Comparison of ENCODE assay signal across 14 cellular contexts in the genomic region with DNA sequence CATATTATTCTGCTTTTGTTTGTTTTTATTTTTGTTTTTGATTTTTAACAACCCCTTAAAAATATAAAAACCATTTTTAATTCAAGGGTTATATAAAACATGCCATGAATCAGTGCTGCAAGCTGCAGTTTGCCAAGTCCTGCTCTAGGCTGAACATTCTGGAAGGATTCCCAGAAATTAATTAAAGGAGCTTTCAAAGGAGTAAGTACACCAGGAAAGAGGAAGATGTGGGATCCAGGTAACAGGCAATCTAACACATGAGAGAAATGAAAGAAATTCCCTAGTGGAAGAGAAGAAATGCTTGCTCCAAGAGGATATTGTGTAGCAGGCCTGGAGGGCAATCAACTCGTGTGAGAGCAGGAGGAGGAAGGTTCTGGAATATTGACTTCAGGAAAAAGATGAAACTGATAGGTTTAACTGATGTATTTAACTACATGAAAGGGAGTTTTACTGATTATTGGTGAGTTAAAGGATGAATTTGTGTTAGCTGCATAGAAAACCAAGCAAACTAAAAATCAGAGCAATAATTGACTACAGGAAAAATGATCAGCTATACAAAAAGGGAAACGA.
DNase-seq lines count a peak whose midpoint lies in the region; ATAC-seq, FAIRE-seq and TF ChIP-seq lines count a peak whose summit lies in the region.
"Had no signal": no experiment of that assay in that cellular context is flagged by ENCODE, and none has a peak within 500 bp of the region (broad histone marks: within the 10 kb centered on the region; RNA-seq: fewer than 3 reads in every experiment).

No MANE protein-coding gene starts in this region.

- H4K20me1 ChIP-seq in Karpas-422 (ENCODE audit: insufficient read depth, low read depth, low read length), result no peaks in the 10 kb centered on the region

- CTCF ChIA-PET in HEK293 (lab: Yijun Ruan, JAX), result interaction anchor here (0.5 to 0.9 kb wide), 4 partner anchors 74 to 1207 kb away, joined by 3 to 4 read pairs (median 3); no protein-coding TSS in a partner anchor

- no peaks in the 10 kb centered on the region for H3K9me3 ChIP-seq in HEK293 (ENCODE audit: control insufficient read depth, insufficient read depth, low read depth, low read length)
- no peaks in the 10 kb centered on the region for H3K9me3 ChIP-seq in pancreas
- no peaks in the 10 kb centered on the region for H3K9me3 ChIP-seq in Karpas-422 (ENCODE audit: low read length)
- H3K9me3 ChIP-seq: breast epithelium had no signal

- no peak for FAIRE-seq in pancreas (lab: Jason Lieb, UNC)
- FAIRE-seq: GM12892 had no signal

- intact Hi-C loops in pancreas (cut with DNase I), result no loop called here

- H3K4me1 ChIP-seq in HEK293 (ENCODE audit: control insufficient read depth, insufficient read depth, low read length) (no peaks in the 10 kb centered on the region), pancreas (peaks cover 0 to 7% (median 4%) of the 10 kb centered on the region in 3 donors), Karpas-422 (ENCODE audit: low read length) (no peaks in the 10 kb centered on the region)
- H3K4me1 ChIP-seq: breast epithelium, parathyroid adenoma had no signal

- TF ChIP-seq CTCF in HEK293 (tag by site-specific recombination; IDR thresholded peaks at IDR 0.05) (no peak), pancreas (IDR thresholded peaks at IDR 0.05) (no peak)

- POLR2A ChIA-PET in HEK293 (lab: Yijun Ruan, JAX), result no interaction called here

- H3K27me3 ChIP-seq in pancreas (no peaks in the 10 kb centered on the region), Karpas-422 (ENCODE audit: low read length) (no peaks in the 10 kb centered on the region)
- H3K27me3 ChIP-seq: breast epithelium had no signal

- H3K27ac ChIP-seq in HEK293 (ENCODE audit: extremely low read depth, low read depth, low read length) (no peak overlapping the region), pancreas (peak overlapping the region in 2 of 4 donors; percentile 19 to 40), Karpas-422 (ENCODE audit: low read length) (no peak overlapping the region)
- H3K27ac ChIP-seq: parathyroid adenoma had no signal

- no peak overlapping the region for H3K4me2 ChIP-seq in Karpas-422 (ENCODE audit: low read depth, low read length, poor library complexity, severe bottlenecking)

- no peaks in the 10 kb centered on the region for H3K36me3 ChIP-seq in HEK293 (ENCODE audit: control insufficient read depth in 2 of 2, insufficient read depth in 1 of 2, low read length in 2 of 2)
- H3K36me3 ChIP-seq in pancreas, result no peaks in the 10 kb centered on the region
- H3K36me3 ChIP-seq in Karpas-422 (ENCODE audit: insufficient read depth, low read length), result no peaks in the 10 kb centered on the region
- H3K36me3 ChIP-seq: breast epithelium had no signal

- H3K79me2 ChIP-seq in Karpas-422 (ENCODE audit: low read length), result no peaks in the 10 kb centered on the region
- H3K79me2 ChIP-seq: parathyroid adenoma had no signal

- H3K9ac ChIP-seq in Karpas-422 (ENCODE audit: low read length), result no peak overlapping the region
- H3K9ac ChIP-seq: parathyroid adenoma had no signal

- H3K4me3 ChIP-seq in HEK293 (ENCODE audit: low read depth, low read length) (no peak overlapping the region), pancreas (no peak overlapping the region), Karpas-422 (ENCODE audit: low read length) (no peak overlapping the region)
- H3K4me3 ChIP-seq: breast epithelium had no signal

- no peaks in the 10 kb centered on the region for H3K9me2 ChIP-seq in Karpas-422 (replicated peaks; ENCODE audit: insufficient read depth, low read length)

- 66 to 82% methylated on average over 2 of the region's 2 CpGs for WGBS in pancreas, 2 donors

- no peak overlapping the region for H2AFZ ChIP-seq in Karpas-422 (ENCODE audit: low read length)
- H2AFZ ChIP-seq: parathyroid adenoma had no signal

- DNase-seq in pancreas, result no peak
- no peak for DNase-seq in NCI-H2029 (lab: John Stamatoyannopoulos, UW)
- no peak for DNase-seq in Karpas-422
- DNase-seq: SHP77 treated with DMSO at 0.1 percent for 48 hours; stimulated activated CD4-positive, alpha-beta T cell treated with anti-CD3 and anti-CD28 coated beads, Interleukin-4, amount 100 ng/mL, for 1 hour; stimulated activated naive CD8-positive, alpha-beta T cell treated with anti-CD3 and anti-CD28 coated beads, Interleukin-15, amount 100 ng/mL, for 72 hours had no signal

- ATAC-seq in SK-N-SH treated with all-trans-retinoic acid at 6 μM for 48 hours, result peak; percentile 69
- peak; percentile 63 for ATAC-seq in esophagus mucosa
- peak; percentile 60 to 77 (median 64) for ATAC-seq in pancreas
- ATAC-seq in HG03039 (IDR thresholded peaks at IDR 0.05; ENCODE audit: unreplicated experiment), result no peak
- ATAC-seq: HCT116; stimulated activated naive CD8-positive, alpha-beta T cell treated with anti-CD3 and anti-CD28 coated beads, Interleukin-15, amount 100 ng/mL, for 72 hours had no signal

TF ChIP-seq in HEK293, 187 proteins besides CTCF, POLR2A, EP300 and RAD21:
- TF ChIP-seq PRDM6 (tag by site-specific recombination; IDR thresholded peaks at IDR 0.05) (0 out of 2 replicates have a peak, but pooled peaks have one; percentile 24), ZNF48 (tag by site-specific recombination; IDR thresholded peaks at IDR 0.05) (no peak)

TF ChIP-seq in SK-N-SH treated with all-trans-retinoic acid at 6 μM for 48 hours, 23 proteins besides CTCF, POLR2A, EP300 and RAD21:
- peak; percentile 50; the same call in 1 of the 2 replicates for TF ChIP-seq ISL1 (CRISPR knock-in tag; IDR thresholded peaks at IDR 0.05)
- TF ChIP-seq, protein P1, sequence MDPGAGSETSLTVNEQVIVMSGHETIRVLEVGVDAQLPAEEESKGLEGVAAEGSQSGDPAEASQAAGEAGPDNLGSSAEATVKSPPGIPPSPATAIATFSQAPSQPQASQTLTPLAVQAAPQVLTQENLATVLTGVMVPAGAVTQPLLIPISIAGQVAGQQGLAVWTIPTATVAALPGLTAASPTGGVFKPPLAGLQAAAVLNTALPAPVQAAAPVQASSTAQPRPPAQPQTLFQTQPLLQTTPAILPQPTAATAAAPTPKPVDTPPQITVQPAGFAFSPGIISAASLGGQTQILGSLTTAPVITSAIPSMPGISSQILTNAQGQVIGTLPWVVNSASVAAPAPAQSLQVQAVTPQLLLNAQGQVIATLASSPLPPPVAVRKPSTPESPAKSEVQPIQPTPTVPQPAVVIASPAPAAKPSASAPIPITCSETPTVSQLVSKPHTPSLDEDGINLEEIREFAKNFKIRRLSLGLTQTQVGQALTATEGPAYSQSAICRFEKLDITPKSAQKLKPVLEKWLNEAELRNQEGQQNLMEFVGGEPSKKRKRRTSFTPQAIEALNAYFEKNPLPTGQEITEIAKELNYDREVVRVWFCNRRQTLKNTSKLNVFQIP (CRISPR knock-in tag; IDR thresholded peaks at IDR 0.05; ENCODE audit: borderline replicate concordance, low read depth), result no peak
- no peak for TF ChIP-seq ZNF70 (CRISPR knock-in tag; IDR thresholded peaks at IDR 0.05)
- no peak for TF ChIP-seq ARNTL (CRISPR knock-in tag; IDR thresholded peaks at IDR 0.05; ENCODE audit: borderline replicate concordance, low read depth)
- TF ChIP-seq SNAI2 (CRISPR knock-in tag; IDR thresholded peaks at IDR 0.05), result no peak
- no peak for TF ChIP-seq TOX (CRISPR knock-in tag; IDR thresholded peaks at IDR 0.05; ENCODE audit: borderline replicate concordance)
- no peak for TF ChIP-seq ZFP3 (CRISPR knock-in tag; IDR thresholded peaks at IDR 0.05)
- TF ChIP-seq ZC3H10 (CRISPR knock-in tag; IDR thresholded peaks at IDR 0.05), result no peak
- TF ChIP-seq OSR1 (CRISPR knock-in tag; IDR thresholded peaks at IDR 0.05), result no peak
TF ChIP-seq in SK-N-SH treated with all-trans-retinoic acid at 6 μM for 48 hours: peak in this region for 1.
